In genomic region chr7:50782376-50783208, GRCh38 we compare ENCODE assay signal across 8 cellular contexts. TPM values are rescaled to one million over a fixed set of nuclear protein-coding genes. Genes with fewer than 3 reads are reported as not detected.
A peak's percentile ranks its signal among the peaks of the same experiment; 100 is the strongest.
DNase-seq lines count a peak whose midpoint lies in the region; ATAC-seq, FAIRE-seq and TF ChIP-seq lines count a peak whose summit lies in the region.

TSS of gene GRB10 (minus strand) at chr7:50782896. CDS start at chr7:50732322, 50,574 bp downstream.

- intact Hi-C loops in left ventricle myocardium inferior (cut with micrococcal nuclease) = loop anchor here (10.0 kb wide), 1 partner anchor 68 kb away; no protein-coding TSS in a partner anchor
- intact Hi-C loops in pancreas (cut with DNase I) = loop anchor here in 1 of 3 donors (10.0 kb wide), 1 partner anchor 68 kb away; no protein-coding TSS in a partner anchor

- no peak for FAIRE-seq in pancreas (lab: Jason Lieb, UNC)

- TF ChIP-seq CTCF in left ventricle myocardium inferior (IDR thresholded peaks at IDR 0.05; ENCODE audit: borderline replicate concordance) = peak; percentile 51
- TF ChIP-seq CTCF in pancreas (IDR thresholded peaks at IDR 0.05) = no peak

- H3K4me2 ChIP-seq in BLaER1 = peak within 1 kb of the TSS; percentile 76

- ATAC-seq in pancreas = peak; percentile 55 to 74 (median 58)
- ATAC-seq in HG02884 (IDR thresholded peaks at IDR 0.05; ENCODE audit: unreplicated experiment) = no peak
- no peak for ATAC-seq in GM19395 (IDR thresholded peaks at IDR 0.05; ENCODE audit: unreplicated experiment)

- DNase-seq in MG63 (no peak), amygdala (lab: John Stamatoyannopoulos, UW) (peak in 54 of 56 donors; percentile 22 to 85 (median 68)), left ventricle myocardium inferior (peak; percentile 52), pancreas (peak; percentile 60 to 83 (median 68))
- no peak for DNase-seq in stimulated activated naive CD4-positive, alpha-beta T cell treated with Interleukin-2 at 50 U/mL for 16 hours (lab: John Stamatoyannopoulos, UW)

- H4K20me1 ChIP-seq in BLaER1 = peaks cover 99% of the 10 kb centered on the region

- H3K27me3 ChIP-seq in BLaER1 (no peaks in the 10 kb centered on the region), MG63 (no peaks in the 10 kb centered on the region), left ventricle myocardium inferior (ENCODE audit: low read depth) (no peaks in the 10 kb centered on the region), pancreas (no peaks in the 10 kb centered on the region)

- H3K27ac ChIP-seq in BLaER1 (0 out of 2 replicates have a peak within 1 kb of the TSS, but pooled peaks have one; percentile 23), left ventricle myocardium inferior (replicated peaks) (peak within 1 kb of the TSS; percentile 39), pancreas (peak within 1 kb of the TSS; percentile 39 to 58 (median 43))

- peak within 1 kb of the TSS; percentile 71 for H3K4me3 ChIP-seq in BLaER1
- H3K4me3 ChIP-seq in MG63 = peak within 1 kb of the TSS; percentile 22; the same call in 1 of the 2 replicates
- H3K4me3 ChIP-seq in left ventricle myocardium inferior = peak within 1 kb of the TSS; percentile 73
- peak within 1 kb of the TSS; percentile 9 to 48 (median 39) for H3K4me3 ChIP-seq in pancreas

- H3K4me1 ChIP-seq in BLaER1 = peaks cover 40% of the 10 kb centered on the region
- H3K4me1 ChIP-seq in left ventricle myocardium inferior = peaks cover 75% of the 10 kb centered on the region
- peaks cover 24 to 66% (median 31%) of the 10 kb centered on the region in 3 donors for H3K4me1 ChIP-seq in pancreas

- peak within 1 kb of the TSS; percentile 62 for H3K9ac ChIP-seq in BLaER1

- H3K9me3 ChIP-seq in BLaER1 (peaks cover 42% of the 10 kb centered on the region), MG63 (no peaks in the 10 kb centered on the region), left ventricle myocardium inferior (replicated peaks) (no peaks in the 10 kb centered on the region), pancreas (no peaks in the 10 kb centered on the region)

- H3K36me3 ChIP-seq in BLaER1 (peaks cover 47% of the 10 kb centered on the region), MG63 (no peaks in the 10 kb centered on the region), left ventricle myocardium inferior (no peaks in the 10 kb centered on the region), pancreas (no peaks in the 10 kb centered on the region)

- WGBS in pancreas, 2 donors = 51 to 67% methylated on average over 64 to 95 of the region's 95 CpGs

RNA-seq across cellular contexts. Expression of gene GRB10, which starts in this region (rescaled TPM):
- 27.5 and 33.1 TPM in 2 replicates for total RNA-seq in MG63 (2014; rRNA removed; shearing (Covaris generic); ENCODE audit: low replicate concordance)
- total RNA-seq in left ventricle myocardium inferior = 40.6 TPM
- total RNA-seq in pancreas = 100 to 1,000 TPM in 5 of 6 donors, 10 to 100 TPM in 1; 96.5 to 199 (median 155) TPM
- polyA plus RNA-seq in pancreas = 10 to 100 TPM; 69.9 to 94.9 TPM

Comparison
In these comparisons a context has a peak if more than half of its experiments do, and no peak if none do; other contexts are left out.
1. H3K4me3 ChIP-seq: peak in every context shown above with its lines; median percentile 73 in left ventricle myocardium inferior; 71 in BLaER1; 39 in pancreas; 22 in MG63.
2. DNase-seq: peak in amygdala (54 of 56), left ventricle myocardium inferior (single experiment) and pancreas (6 of 6); none in MG63 (single experiment) and stimulated activated naive CD4-positive, alpha-beta T cell treated with Interleukin-2 at 50 U/mL for 16 hours (single experiment).
3. ATAC-seq: peak in pancreas (4 of 4); none in HG02884 (single experiment) and GM19395 (single experiment).
4. Peak in every context shown above with its lines, with median percentiles within 50 percentile points of each other: H3K27ac ChIP-seq.